In the genomic region with DNA sequence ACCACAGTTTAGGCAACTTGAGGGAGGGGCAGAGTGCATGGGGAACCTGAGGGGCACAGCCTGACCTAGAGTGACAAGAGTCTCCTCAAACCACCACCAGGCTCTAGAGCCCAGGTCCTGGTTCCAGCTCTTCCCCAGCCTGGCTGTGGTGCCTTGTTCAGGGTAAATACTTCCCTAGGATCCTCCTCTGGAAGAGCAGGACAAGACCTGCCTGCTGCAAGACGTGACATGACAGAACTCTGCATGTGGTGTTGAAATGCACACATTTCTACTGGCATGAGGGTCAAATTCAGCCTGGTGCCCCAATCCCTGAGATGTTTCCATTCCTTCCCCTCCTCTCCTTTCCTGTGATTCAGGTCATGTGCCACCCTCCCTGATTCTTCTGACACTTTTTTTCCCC, we compare ENCODE assay signal across 32 cellular contexts. TPM values are rescaled to one million over a fixed set of nuclear protein-coding genes. Genes with fewer than 3 reads are reported as not detected.
DNase-seq lines count a peak whose midpoint lies in the region; ATAC-seq lines count a peak whose summit lies in the region.
"Had no signal": no experiment of that assay in that cellular context is flagged by ENCODE, and none has a peak within 500 bp of the region (broad histone marks: within the 10 kb centered on the region; RNA-seq: fewer than 3 reads in every experiment).

No MANE protein-coding gene starts in this region.

- intact Hi-C loops in activated naive CD4-positive, alpha-beta T cell treated with anti-CD3 and anti-CD28 coated beads for 36 hours (cut with micrococcal nuclease) = no loop called here

- ATAC-seq in esophagus mucosa (peak; percentile 56), HG03039 (IDR thresholded peaks at IDR 0.05; ENCODE audit: unreplicated experiment) (no peak)
- ATAC-seq: A549, body of pancreas, GM12878, mucosa of descending colon, pancreas, right cardiac atrium had no signal

- H3K9ac ChIP-seq in adipocyte (ENCODE audit: low read length) = peak overlapping the region; percentile 7
- no peak overlapping the region for H3K9ac ChIP-seq in skeletal muscle satellite cell (ENCODE audit: low read depth, low read length)

- peak overlapping the region; percentile 96 for H3K4me2 ChIP-seq in skeletal muscle satellite cell (ENCODE audit: low read length)
- H3K4me2 ChIP-seq: A549 had no signal

- peak overlapping the region; percentile 19 for H3K27ac Mint-ChIP-seq in activated naive CD4-positive, alpha-beta T cell treated with anti-CD3 and anti-CD28 coated beads, Interleukin-2, amount 10 ng/mL, durations not matched to agents 7 days and 5 days
- no peak overlapping the region for H3K27ac Mint-ChIP-seq in activated naive CD4-positive, alpha-beta T cell treated with anti-CD3 and anti-CD28 coated beads for 36 hours
- H3K27ac Mint-ChIP-seq: activated T-cell treated with anti-CD3 and anti-CD28 coated beads, Interleukin-2, amount 50 U/mL, for 24 hours; nephron progenitor cell had no signal

- peaks cover 25% of the 10 kb centered on the region for H3K27me3 Mint-ChIP-seq in activated naive CD4-positive, alpha-beta T cell treated with anti-CD3 and anti-CD28 coated beads, Interleukin-2, amount 10 ng/mL, durations not matched to agents 7 days and 5 days
- no peaks in the 10 kb centered on the region for H3K27me3 Mint-ChIP-seq in activated naive CD4-positive, alpha-beta T cell treated with anti-CD3 and anti-CD28 coated beads for 36 hours (ENCODE audit: low read depth)
- H3K27me3 Mint-ChIP-seq: activated T-cell treated with anti-CD3 and anti-CD28 coated beads, Interleukin-2, amount 50 U/mL, for 24 hours had no signal

- CTCF ChIA-PET in activated naive CD4-positive, alpha-beta T cell treated with anti-CD3 and anti-CD28 coated beads, Interleukin-2, amount 10 ng/mL, durations not matched to agents 7 days and 5 days (lab: Charles Lee) = no interaction called here
- CTCF ChIA-PET in activated naive CD4-positive, alpha-beta T cell treated with anti-CD3 and anti-CD28 coated beads for 36 hours (lab: Charles Lee) = interaction anchor here (2.6 kb wide), 1 partner anchor 112 kb away, joined by 11 read pairs; no protein-coding TSS in a partner anchor

- H3K9me3 Mint-ChIP-seq in activated naive CD4-positive, alpha-beta T cell treated with anti-CD3 and anti-CD28 coated beads, Interleukin-2, amount 10 ng/mL, durations not matched to agents 7 days and 5 days = no peaks in the 10 kb centered on the region
- H3K9me3 Mint-ChIP-seq in activated naive CD4-positive, alpha-beta T cell treated with anti-CD3 and anti-CD28 coated beads for 36 hours = no peaks in the 10 kb centered on the region
- H3K9me3 Mint-ChIP-seq: activated T-cell treated with anti-CD3 and anti-CD28 coated beads, Interleukin-2, amount 50 U/mL, for 24 hours; CD4-positive, CD25-positive, alpha-beta regulatory T cell; nephron progenitor cell had no signal

- no peak overlapping the region for H3K4me3 Mint-ChIP-seq in activated naive CD4-positive, alpha-beta T cell treated with anti-CD3 and anti-CD28 coated beads, Interleukin-2, amount 10 ng/mL, durations not matched to agents 7 days and 5 days
- no peak overlapping the region for H3K4me3 Mint-ChIP-seq in activated naive CD4-positive, alpha-beta T cell treated with anti-CD3 and anti-CD28 coated beads for 36 hours
- H3K4me3 Mint-ChIP-seq: activated T-cell treated with anti-CD3 and anti-CD28 coated beads, Interleukin-2, amount 50 U/mL, for 24 hours; nephron progenitor cell had no signal

- H3K4me1 ChIP-seq in adipocyte (ENCODE audit: control insufficient read depth, insufficient read depth, low read length) (peaks cover 39% of the 10 kb centered on the region), skeletal muscle satellite cell (ENCODE audit: control insufficient read depth, insufficient read depth, low read length) (peaks cover 47% of the 10 kb centered on the region)

- H3K27me3 ChIP-seq in adipocyte (replicated peaks; ENCODE audit: control insufficient read depth, insufficient read depth, low read length) (no peaks in the 10 kb centered on the region), skeletal muscle satellite cell (ENCODE audit: control insufficient read depth, insufficient read depth, low read length) (no peaks in the 10 kb centered on the region)
- H3K27me3 ChIP-seq: body of pancreas, pancreas, SJSA1 had no signal

- H3K4me1 Mint-ChIP-seq in activated naive CD4-positive, alpha-beta T cell treated with anti-CD3 and anti-CD28 coated beads, Interleukin-2, amount 10 ng/mL, durations not matched to agents 7 days and 5 days = peaks cover 33% of the 10 kb centered on the region
- peaks cover 32% of the 10 kb centered on the region for H3K4me1 Mint-ChIP-seq in activated naive CD4-positive, alpha-beta T cell treated with anti-CD3 and anti-CD28 coated beads for 36 hours (ENCODE audit: low read depth)

- H3K36me3 ChIP-seq in adipocyte (ENCODE audit: control insufficient read depth, insufficient read depth, low read length, severe bottlenecking) (no peaks in the 10 kb centered on the region), skeletal muscle satellite cell (ENCODE audit: insufficient read depth, low read length) (peaks cover 39% of the 10 kb centered on the region)
- H3K36me3 ChIP-seq: pancreas, tibial artery had no signal

- no peak overlapping the region for H3K4me3 ChIP-seq in adipocyte (ENCODE audit: low read length)
- H3K4me3 ChIP-seq in skeletal muscle satellite cell (ENCODE audit: low read length) = peak overlapping the region; percentile 89
- H3K4me3 ChIP-seq: A549, body of pancreas, GM12878, lung, mucosa of descending colon, pancreas, SJSA1, stomach, tibial artery had no signal

- H3K9me3 ChIP-seq in adipocyte (ENCODE audit: control insufficient read depth, low read length) (no peaks in the 10 kb centered on the region), skeletal muscle satellite cell (replicated peaks; ENCODE audit: low read length) (no peaks in the 10 kb centered on the region)
- H3K9me3 ChIP-seq: A549, body of pancreas, mucosa of descending colon, pancreas, SJSA1, stomach, tibial artery had no signal

- H3K36me3 Mint-ChIP-seq in activated naive CD4-positive, alpha-beta T cell treated with anti-CD3 and anti-CD28 coated beads, Interleukin-2, amount 10 ng/mL, durations not matched to agents 7 days and 5 days = peaks cover 2% of the 10 kb centered on the region
- no peaks in the 10 kb centered on the region for H3K36me3 Mint-ChIP-seq in activated naive CD4-positive, alpha-beta T cell treated with anti-CD3 and anti-CD28 coated beads for 36 hours (ENCODE audit: low read depth)

- no peak for DNase-seq in activated naive CD4-positive, alpha-beta T cell treated with anti-CD3 and anti-CD28 coated beads, Interleukin-2, amount 10 ng/mL, durations not matched to agents 7 days and 5 days
- DNase-seq in activated naive CD4-positive, alpha-beta T cell treated with anti-CD3 and anti-CD28 coated beads for 36 hours = no peak
- DNase-seq in adipocyte (ENCODE audit: low read depth) = no peak
- no peak for DNase-seq in activated gamma-delta T cell treated with Interleukin-2 at 50 U/mL for 16 hours
- DNase-seq in stimulated activated naive CD4-positive, alpha-beta T cell treated with Interleukin-2 at 50 U/mL for 16 hours (lab: John Stamatoyannopoulos, UW) = no peak
- DNase-seq: activated CD4-positive, alpha-beta T cell treated with anti-CD3 and anti-CD28 coated beads for 48 hours; activated effector memory CD4-positive, alpha-beta T cell treated with anti-CD3 and anti-CD28 coated beads, Interleukin-2, amount 50 U/mL, for 16 hours; activated T-cell treated with anti-CD3 and anti-CD28 coated beads, Interleukin-2, amount 50 U/mL, for 24 hours; AML-193; body of pancreas; CD4-positive, CD25-positive, alpha-beta regulatory T cell; cerebellar nuclear complex; HCEC 1CT; left cardiac atrium; mucosa of descending colon; NCI-H146; NCI-H510A; nephron progenitor cell; pancreas; right cardiac atrium; stimulated activated CD8-positive, alpha-beta memory T cell treated with anti-CD3 and anti-CD28 coated beads, Interleukin-4, amount 100 ng/mL, for 48 hours; stomach; T1000; tibial artery; WERI-Rb-1 had no signal

RNA-seq across cellular contexts. Expression of a gene that starts 3.3 kb away (rescaled TPM):
- 1 to 10 TPM; 8.2 to 8.8 TPM for total RNA-seq in activated naive CD4-positive, alpha-beta T cell treated with anti-CD3 and anti-CD28 coated beads for 36 hours
- 19.9 TPM for total RNA-seq in esophagus mucosa
- 24.6 and 33.9 TPM in 2 replicates for total RNA-seq in skeletal muscle satellite cell (2012; rRNA removed)

RNA-seq across cellular contexts. Expression of a gene that starts 12.9 kb away (rescaled TPM):
- 1 to 10 TPM; 2.8 to 3.9 TPM for total RNA-seq in activated naive CD4-positive, alpha-beta T cell treated with anti-CD3 and anti-CD28 coated beads for 36 hours
- total RNA-seq in esophagus mucosa = 4.8 TPM
- total RNA-seq in skeletal muscle satellite cell (2012; rRNA removed) = 19.5 and 20.5 TPM in 2 replicates

RNA-seq across cellular contexts. Expression of a gene that starts 25.4 kb away (rescaled TPM):
- 10 to 100 TPM; 36.6 to 37.1 TPM for total RNA-seq in activated naive CD4-positive, alpha-beta T cell treated with anti-CD3 and anti-CD28 coated beads for 36 hours
- total RNA-seq in esophagus mucosa = 14.1 TPM
- total RNA-seq in skeletal muscle satellite cell (2012; rRNA removed) = 14.7 and 19.2 TPM in 2 replicates

RNA-seq across cellular contexts. Expression of a gene that starts 43.4 kb away (rescaled TPM):
- 1 to 10 TPM; 1.1 to 1.5 TPM for total RNA-seq in activated naive CD4-positive, alpha-beta T cell treated with anti-CD3 and anti-CD28 coated beads for 36 hours
- 1.2 TPM for total RNA-seq in esophagus mucosa
- 0.51 and 2.6 TPM in 2 replicates for total RNA-seq in skeletal muscle satellite cell (2012; rRNA removed)

RNA-seq across cellular contexts. Expression of a gene that starts 43.5 kb away (rescaled TPM):
- total RNA-seq in activated naive CD4-positive, alpha-beta T cell treated with anti-CD3 and anti-CD28 coated beads for 36 hours = 100 to 1,000 TPM; 274 to 276 TPM
- total RNA-seq in esophagus mucosa = 111 TPM
- total RNA-seq in skeletal muscle satellite cell (2012; rRNA removed) = 23.2 and 26.9 TPM in 2 replicates
